In genomic region chr20:3275064-3275935, GRCh38 we compare ENCODE assay signal across 21 cellular contexts.
"Had no signal": no experiment of that assay in that cellular context is flagged by ENCODE, and none has a peak within 500 bp of the region (broad histone marks: within the 10 kb centered on the region; RNA-seq: fewer than 3 reads in every experiment).

No MANE protein-coding gene starts in this region.

- ATAC-seq: activated naive CD4-positive, alpha-beta T cell treated with anti-CD3 and anti-CD28 coated beads, Interleukin-2, amount 50 U/mL, for 72 hours; gastroesophageal sphincter; lower lobe of right lung; natural killer cell treated with Interleukin-12 subunit alpha and Interleukin-12 subunit beta and Interleukin-15 and Interleukin-18, amount 100 ng/mL, for 72 hours; stimulated activated naive CD8-positive, alpha-beta T cell treated with anti-CD3 and anti-CD28 coated beads, Interleukin-15, Interleukin-2, amounts not matched to agents 100 U/mL and 50 U/mL, for 24 hours; T-cell had no signal

- DNase-seq: activated B cell treated with CpG ODN at 0.5 μM for 24 hours; activated CD4-positive, alpha-beta memory T cell treated with anti-CD3 and anti-CD28 coated beads for 36 hours; activated CD4-positive, alpha-beta T cell treated with anti-CD3 and anti-CD28 coated beads for 4 hours; activated gamma-delta T cell treated with Interleukin-2 at 50 U/mL for 16 hours; activated T-cell treated with anti-CD3 and anti-CD28 coated beads for 4 hours; central memory CD4-positive, alpha-beta T cell; cortex of kidney; heart left ventricle; kidney glomerular epithelial cell; lower lobe of right lung; retina; stimulated activated CD4-positive, alpha-beta T cell treated with anti-CD3 and anti-CD28 coated beads, Interleukin-12 subunit alpha, Interleukin-12 subunit beta, amount 100 ng/mL, for 4 hours; stimulated activated CD4-positive, alpha-beta T cell treated with anti-CD3 and anti-CD28 coated beads, Interleukin-1b, Interleukin-23, amount 100 ng/mL, for 48 hours; stimulated activated CD8-positive, alpha-beta memory T cell treated with anti-CD3 and anti-CD28 coated beads, Interleukin-4, amount 100 ng/mL, for 48 hours; stimulated activated naive CD8-positive, alpha-beta T cell treated with anti-CD3 and anti-CD28 coated beads, Interleukin-15, Interleukin-2, amounts not matched to agents 100 U/mL and 50 U/mL, for 24 hours; T-cell had no signal

- H3K27me3 ChIP-seq: gastroesophageal sphincter, heart left ventricle, neutrophil, tibial nerve had no signal

- H3K4me3 ChIP-seq: gastroesophageal sphincter, heart left ventricle, lower lobe of right lung, tibial nerve had no signal

- H3K27ac ChIP-seq: gastroesophageal sphincter, heart left ventricle, lower lobe of right lung, neutrophil, tibial nerve had no signal

- H3K4me1 ChIP-seq: gastroesophageal sphincter, lower lobe of right lung, tibial nerve had no signal

- H3K9me3 ChIP-seq: gastroesophageal sphincter, heart left ventricle, lower lobe of right lung, neutrophil, tibial nerve had no signal
